8 cellular contexts compared by ENCODE assay signal in the genomic region with DNA sequence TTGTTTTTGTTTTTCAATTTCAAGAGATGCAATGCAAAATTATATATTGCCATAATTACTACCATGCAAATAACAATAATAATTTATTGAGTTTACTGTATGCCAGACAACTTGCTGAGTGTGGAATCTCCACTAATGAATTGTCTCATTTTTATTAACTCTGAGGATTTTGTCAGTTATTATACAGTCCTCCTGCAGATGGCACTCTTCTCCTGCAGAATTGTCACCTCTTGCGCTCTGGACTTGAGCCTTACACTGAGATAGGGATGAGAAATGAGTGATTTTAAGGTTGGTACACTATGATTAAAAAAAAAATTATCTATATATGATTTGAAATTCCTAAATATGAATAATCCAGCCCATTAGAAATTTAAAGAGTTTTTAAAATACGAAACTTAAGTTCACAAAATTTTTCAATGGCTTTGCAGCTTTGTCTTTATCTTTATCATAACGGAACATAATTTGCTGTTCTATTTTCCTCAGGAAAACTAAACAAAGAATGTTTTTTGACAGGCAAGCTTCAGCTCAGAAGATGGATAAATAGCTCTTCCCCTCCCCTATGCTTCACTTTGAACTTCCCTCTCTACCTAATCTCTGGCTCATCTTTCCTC. TPM values are rescaled to one million over a fixed set of nuclear protein-coding genes. Genes with fewer than 3 reads are reported as not detected.
A peak's percentile ranks its signal among the peaks of the same experiment; 100 is the strongest.
DNase-seq lines count a peak whose midpoint lies in the region; ATAC-seq and TF ChIP-seq lines count a peak whose summit lies in the region.

No MANE protein-coding gene starts in this region.

- DNase-seq in CD4-positive, alpha-beta memory T cell: peak in 4 of 5 donors; percentile 41 to 45 (median 41)
- peak; percentile 45 for DNase-seq in NCI-H2227 (lab: John Stamatoyannopoulos, UW; ENCODE audit: unreplicated experiment)
- peak; percentile 20 for DNase-seq in activated naive CD4-positive, alpha-beta T cell treated with anti-CD3 and anti-CD28 coated beads, Interleukin-2, amount 50 U/mL, for 16 hours
- DNase-seq in glutamatergic neuron: no peak
- peak; percentile 51 for DNase-seq in retina
- no peak for DNase-seq in activated CD4-positive, CD25-positive, alpha-beta regulatory T cell treated with anti-CD3 and anti-CD28 coated beads, Interleukin-2, amount 50 U/mL, for 72 hours

- no peaks in the 10 kb centered on the region for H3K36me3 Mint-ChIP-seq in CD4-positive, alpha-beta memory T cell
- no peaks in the 10 kb centered on the region for H3K36me3 Mint-ChIP-seq in glutamatergic neuron (ENCODE audit: unreplicated experiment)

- POLR2A ChIA-PET in CD4-positive, alpha-beta memory T cell (lab: Charles Lee; ENCODE audit: partially characterized antibody): no interaction called here

- H3K36me3 ChIP-seq in CD4-positive, alpha-beta memory T cell (ENCODE audit: insufficient read depth, low read length): no peaks in the 10 kb centered on the region

- H3K9me3 ChIP-seq in CD4-positive, alpha-beta memory T cell (ENCODE audit: control insufficient read depth in 1 of 2, low read length in 2 of 2): no peaks in the 10 kb centered on the region

- ATAC-seq in GM18519 (IDR thresholded peaks at IDR 0.05; ENCODE audit: low FRiP score, unreplicated experiment) (peak; percentile 75), HG03039 (IDR thresholded peaks at IDR 0.05; ENCODE audit: unreplicated experiment) (peak; percentile 57)

- no peaks in the 10 kb centered on the region for H3K27me3 ChIP-seq in CD4-positive, alpha-beta memory T cell (ENCODE audit: insufficient read depth, low read length)

- H3K4me3 Mint-ChIP-seq in CD4-positive, alpha-beta memory T cell: no peak overlapping the region
- no peak overlapping the region for H3K4me3 Mint-ChIP-seq in glutamatergic neuron (ENCODE audit: unreplicated experiment)

- intact Hi-C loops in CD4-positive, alpha-beta memory T cell (cut with micrococcal nuclease): loop anchor here (1.0 to 10.0 kb wide), 3 partner anchors 13 to 1413 kb away; partner anchors contain the start of genes CFAP299 and PAQR3

- peaks cover 12 to 18% of the 10 kb centered on the region in 2 donors for H3K27me3 Mint-ChIP-seq in CD4-positive, alpha-beta memory T cell
- peaks cover 2% of the 10 kb centered on the region for H3K27me3 Mint-ChIP-seq in glutamatergic neuron (ENCODE audit: unreplicated experiment)

- no peaks in the 10 kb centered on the region for H3K4me1 ChIP-seq in CD4-positive, alpha-beta memory T cell (ENCODE audit: insufficient read depth, low read length)

- H3K9me3 Mint-ChIP-seq in CD4-positive, alpha-beta memory T cell: no peaks in the 10 kb centered on the region
- H3K9me3 Mint-ChIP-seq in glutamatergic neuron (ENCODE audit: unreplicated experiment): no peaks in the 10 kb centered on the region

- H3K27ac ChIP-seq in CD4-positive, alpha-beta memory T cell (ENCODE audit: low read depth, low read length): no peak overlapping the region

- peak; percentile 70 for TF ChIP-seq CTCF in glutamatergic neuron (IDR thresholded peaks at IDR 0.05; ENCODE audit: partially characterized antibody, unreplicated experiment)

- H3K27ac Mint-ChIP-seq in CD4-positive, alpha-beta memory T cell: no peak overlapping the region
- no peak overlapping the region for H3K27ac Mint-ChIP-seq in glutamatergic neuron (ENCODE audit: unreplicated experiment)

- CTCF ChIA-PET in CD4-positive, alpha-beta memory T cell (lab: Charles Lee; ENCODE audit: partially characterized antibody): interaction anchor here (1.0 to 4.4 kb wide), 17 partner anchors 10 to 1405 kb away, joined by 3 to 47 read pairs (median 5); partner anchors contain the start of gene PAQR3

- no peak overlapping the region for H3K4me3 ChIP-seq in CD4-positive, alpha-beta memory T cell (ENCODE audit: low read length in 2 of 2)

- no peaks in the 10 kb centered on the region for H3K4me1 Mint-ChIP-seq in CD4-positive, alpha-beta memory T cell
- H3K4me1 Mint-ChIP-seq in glutamatergic neuron (ENCODE audit: low read depth, unreplicated experiment): no peaks in the 10 kb centered on the region

RNA-seq across cellular contexts. Expression of gene PAQR3, which starts 12.7 kb away (rescaled TPM):
- 10 to 100 TPM; 10.2 to 12.1 TPM for total RNA-seq in CD4-positive, alpha-beta memory T cell
- 1 to 10 TPM; 7.1 to 7.9 TPM for polyA plus RNA-seq in CD4-positive, alpha-beta memory T cell
- 53.2 TPM for total RNA-seq in glutamatergic neuron (ENCODE audit: unreplicated experiment)

Comparison
In these comparisons a context has a peak if more than half of its experiments do, and no peak if none do; other contexts are left out.
1. DNase-seq: peak in CD4-positive, alpha-beta memory T cell (4 of 5), NCI-H2227 (single experiment), activated naive CD4-positive, alpha-beta T cell treated with anti-CD3 and anti-CD28 coated beads, Interleukin-2, amount 50 U/mL, for 16 hours (single experiment) and retina (single experiment); none in glutamatergic neuron (single experiment) and activated CD4-positive, CD25-positive, alpha-beta regulatory T cell treated with anti-CD3 and anti-CD28 coated beads, Interleukin-2, amount 50 U/mL, for 72 hours (single experiment).